In genomic region chr9:134626141-134626423, GRCh38 we compare ENCODE assay signal across 23 cellular contexts. TPM values are rescaled to one million over a fixed set of nuclear protein-coding genes. Genes with fewer than 3 reads are reported as not detected.
DNase-seq lines count a peak whose midpoint lies in the region; ATAC-seq and TF ChIP-seq lines count a peak whose summit lies in the region.
"Had no signal": no experiment of that assay in that cellular context is flagged by ENCODE, and none has a peak within 500 bp of the region (broad histone marks: within the 10 kb centered on the region; RNA-seq: fewer than 3 reads in every experiment).

No MANE protein-coding gene starts in this region.

- peak overlapping the region in 1 of 7 donors; percentile 66 for H3K27ac Mint-ChIP-seq in CD14-positive monocyte
- peak overlapping the region; percentile 99 for H3K27ac Mint-ChIP-seq in osteocyte (ENCODE audit: unreplicated experiment)
- H3K27ac Mint-ChIP-seq: CD8-positive, alpha-beta memory T cell; immature natural killer cell; stimulated activated naive B cell treated with anti-CD40 and anti-IgM and Interleukin-4, amounts not matched to agents 10 μg/mL and 1 μg/mL and 100 μg/mL, for 72 hours had no signal

- no peaks in the 10 kb centered on the region for H3K27me3 ChIP-seq in RWPE2 (ENCODE audit: insufficient read depth, poor library complexity, severe bottlenecking)
- no peaks in the 10 kb centered on the region for H3K27me3 ChIP-seq in hepatocyte
- H3K27me3 ChIP-seq in Karpas-422 (ENCODE audit: low read length), result no peaks in the 10 kb centered on the region
- H3K27me3 ChIP-seq: cardiac muscle cell, vagina had no signal

- TF ChIP-seq CTCF in CD14-positive monocyte (IDR thresholded peaks at IDR 0.05) (no peak), RWPE2 (IDR thresholded peaks at IDR 0.05; ENCODE audit: poor library complexity, severe bottlenecking) (no peak), hepatocyte (IDR thresholded peaks at IDR 0.05; ENCODE audit: poor library complexity) (no peak), osteocyte (IDR thresholded peaks at IDR 0.05) (no peak)

- H3K9me3 Mint-ChIP-seq in CD14-positive monocyte (no peaks in the 10 kb centered on the region), osteocyte (ENCODE audit: unreplicated experiment) (no peaks in the 10 kb centered on the region)
- H3K9me3 Mint-ChIP-seq: CD8-positive, alpha-beta memory T cell; immature natural killer cell; stimulated activated naive B cell treated with anti-CD40 and anti-IgM and Interleukin-4, amounts not matched to agents 10 μg/mL and 1 μg/mL and 100 μg/mL, for 72 hours had no signal

- ATAC-seq in RWPE2 (ENCODE audit: low read depth), result no peak
- ATAC-seq in GM18519 (IDR thresholded peaks at IDR 0.05; ENCODE audit: low FRiP score, unreplicated experiment), result no peak
- ATAC-seq: heart left ventricle; left lung; stimulated activated naive B cell treated with anti-CD40 and anti-IgM and Interleukin-4, amounts not matched to agents 10 μg/mL and 1 μg/mL and 100 μg/mL, for 72 hours had no signal

- no peaks in the 10 kb centered on the region for H3K9me3 ChIP-seq in RWPE2 (ENCODE audit: severe bottlenecking)
- no peaks in the 10 kb centered on the region for H3K9me3 ChIP-seq in hepatocyte (ENCODE audit: low read depth)
- H3K9me3 ChIP-seq in Karpas-422 (ENCODE audit: low read length), result no peaks in the 10 kb centered on the region
- H3K9me3 ChIP-seq: heart left ventricle, left lung, vagina had no signal

- H3K79me2 ChIP-seq in hepatocyte, result no peaks in the 10 kb centered on the region
- no peaks in the 10 kb centered on the region for H3K79me2 ChIP-seq in Karpas-422 (ENCODE audit: low read length)

- intact Hi-C loops in CD14-positive monocyte (cut with micrococcal nuclease), result no loop called here

- H3K4me1 Mint-ChIP-seq in CD14-positive monocyte (no peaks in the 10 kb centered on the region), osteocyte (ENCODE audit: unreplicated experiment) (peaks cover 85% of the 10 kb centered on the region)
- H3K4me1 Mint-ChIP-seq: CD8-positive, alpha-beta memory T cell; immature natural killer cell; stimulated activated naive B cell treated with anti-CD40 and anti-IgM and Interleukin-4, amounts not matched to agents 10 μg/mL and 1 μg/mL and 100 μg/mL, for 72 hours had no signal

- H3K4me3 ChIP-seq in RWPE2 (ENCODE audit: severe bottlenecking) (no peak overlapping the region), hepatocyte (no peak overlapping the region), Karpas-422 (ENCODE audit: low read length) (no peak overlapping the region)
- H3K4me3 ChIP-seq: cardiac muscle cell, heart left ventricle, left lung, vagina had no signal

- H3K9ac ChIP-seq in Karpas-422 (ENCODE audit: low read length), result no peak overlapping the region

- H3K4me3 Mint-ChIP-seq in CD14-positive monocyte (no peak overlapping the region), osteocyte (ENCODE audit: unreplicated experiment) (no peak overlapping the region)
- H3K4me3 Mint-ChIP-seq: CD8-positive, alpha-beta memory T cell; immature natural killer cell; stimulated activated naive B cell treated with anti-CD40 and anti-IgM and Interleukin-4, amounts not matched to agents 10 μg/mL and 1 μg/mL and 100 μg/mL, for 72 hours had no signal

- no peaks in the 10 kb centered on the region for H4K20me1 ChIP-seq in hepatocyte (ENCODE audit: insufficient read depth, poor library complexity, severe bottlenecking)
- H4K20me1 ChIP-seq in Karpas-422 (ENCODE audit: insufficient read depth, low read depth, low read length), result no peaks in the 10 kb centered on the region

- H3K4me2 ChIP-seq in hepatocyte (no peak overlapping the region), Karpas-422 (ENCODE audit: low read depth, low read length, poor library complexity, severe bottlenecking) (no peak overlapping the region)

- peak; percentile 6 for DNase-seq in CD14-positive monocyte (ENCODE audit: low spot score)
- DNase-seq in RWPE2 (ENCODE audit: low spot score), result no peak
- DNase-seq in hepatocyte (ENCODE audit: low spot score), result no peak
- no peak for DNase-seq in osteocyte (ENCODE audit: extremely low spot score, unreplicated experiment)
- no peak for DNase-seq in NCI-H748 (lab: John Stamatoyannopoulos, UW; ENCODE audit: unreplicated experiment)
- no peak for DNase-seq in Karpas-422
- DNase-seq: activated CD4-positive, alpha-beta T cell treated with anti-CD3 and anti-CD28 coated beads, Interleukin-2, amount 50 U/mL, for 48 hours; activated gamma-delta T cell treated with Interleukin-2 at 50 U/mL for 16 hours; CD8-positive, alpha-beta memory T cell; DMS153; immature natural killer cell; NCI-H1105 treated with DMSO at 0.1 percent for 48 hours; NCI-H510A treated with DMSO at 0.1 percent for 48 hours; NK-92 treated with Interleukin-12 subunit alpha and Interleukin-12 subunit beta, amount 100 ng/mL, for 24 hours; stimulated activated CD4-positive, alpha-beta T cell treated with anti-CD3 and anti-CD28 coated beads, Interleukin-2, amount 100 ng/mL, for 48 hours; stimulated activated naive B cell treated with anti-CD40 and anti-IgM and Interleukin-4, amounts not matched to agents 10 μg/mL and 1 μg/mL and 100 μg/mL, for 72 hours; T-helper 2 cell had no signal

- 64% methylated on average over 7 of the region's 7 CpGs for WGBS in hepatocyte (ENCODE audit: low lambda C conversion rate, missing lambda C conversion rate)

- H3K9me2 ChIP-seq in hepatocyte (replicated peaks; ENCODE audit: insufficient read depth), result no peaks in the 10 kb centered on the region
- no peaks in the 10 kb centered on the region for H3K9me2 ChIP-seq in Karpas-422 (replicated peaks; ENCODE audit: insufficient read depth, low read length)

- H3K27ac ChIP-seq in RWPE2 (ENCODE audit: poor library complexity, severe bottlenecking) (peak overlapping the region; percentile 89), hepatocyte (peak overlapping the region; percentile 86), Karpas-422 (ENCODE audit: low read length) (no peak overlapping the region)
- H3K27ac ChIP-seq: cardiac muscle cell, heart left ventricle, left lung, vagina had no signal

- H3K36me3 Mint-ChIP-seq in CD14-positive monocyte, result no peaks in the 10 kb centered on the region
- no peaks in the 10 kb centered on the region for H3K36me3 Mint-ChIP-seq in osteocyte (ENCODE audit: unreplicated experiment)
- H3K36me3 Mint-ChIP-seq: CD8-positive, alpha-beta memory T cell; immature natural killer cell; stimulated activated naive B cell treated with anti-CD40 and anti-IgM and Interleukin-4, amounts not matched to agents 10 μg/mL and 1 μg/mL and 100 μg/mL, for 72 hours had no signal

- H3K27me3 Mint-ChIP-seq in CD14-positive monocyte (ENCODE audit: low read depth in 3 of 3) (peaks cover 3 to 5% (median 3%) of the 10 kb centered on the region in 3 donors), osteocyte (ENCODE audit: unreplicated experiment) (no peaks in the 10 kb centered on the region)

- H3K36me3 ChIP-seq in RWPE2 (ENCODE audit: low read depth), result no peaks in the 10 kb centered on the region
- no peaks in the 10 kb centered on the region for H3K36me3 ChIP-seq in hepatocyte (replicated peaks; ENCODE audit: insufficient read depth, low read depth)
- H3K36me3 ChIP-seq in Karpas-422 (ENCODE audit: insufficient read depth, low read length), result no peaks in the 10 kb centered on the region
- H3K36me3 ChIP-seq: cardiac muscle cell, heart left ventricle, left lung, vagina had no signal

- peaks cover 25% of the 10 kb centered on the region for H3K4me1 ChIP-seq in RWPE2 (ENCODE audit: insufficient read depth, poor library complexity, severe bottlenecking)
- H3K4me1 ChIP-seq in hepatocyte (ENCODE audit: insufficient read depth), result peaks cover 31% of the 10 kb centered on the region
- no peaks in the 10 kb centered on the region for H3K4me1 ChIP-seq in Karpas-422 (ENCODE audit: low read length)
- H3K4me1 ChIP-seq: heart left ventricle, left lung had no signal

- H2AFZ ChIP-seq in hepatocyte (no peak overlapping the region), Karpas-422 (ENCODE audit: low read length) (no peak overlapping the region)

RNA-seq across cellular contexts. Expression of gene COL5A1, which starts 15.5 kb away (rescaled TPM):
- not detected for polyA plus RNA-seq in CD14-positive monocyte
- total RNA-seq in hepatocyte, result 163 and 342 TPM in 2 replicates
- polyA plus RNA-seq in hepatocyte, result 347 and 371 TPM in 2 replicates
- 1,552 and 1,672 TPM in 2 replicates for total RNA-seq in osteocyte
- under 0.01 TPM in 1 of 2 replicates, not detected in the other for total RNA-seq in Karpas-422 (2014; rRNA removed; shearing (Covaris generic); ENCODE audit: low replicate concordance)
- total RNA-seq: SK-MEL-5 had no signal
- polyA plus RNA-seq: immature natural killer cell had no signal

Comparison
In these comparisons a context has a peak if more than half of its experiments do, and no peak if none do; other contexts are left out.
1. RNA of gene COL5A1, which starts 15.5 kb away (total RNA-seq): 1,552 to 1,672 TPM in osteocyte and 163 to 342 TPM in hepatocyte; under 0.01 TPM in Karpas-422; every median in the first group is over 100 times any median in the second.